Comparison of ENCODE assay signal across 30 cellular contexts in genomic region chr5:117072439-117072838, GRCh38.
"Had no signal": no experiment of that assay in that cellular context is flagged by ENCODE, and none has a peak within 500 bp of the region (broad histone marks: within the 10 kb centered on the region; RNA-seq: fewer than 3 reads in every experiment).

No MANE protein-coding gene starts in this region.

- H3K9me3 Mint-ChIP-seq: activated naive CD8-positive, alpha-beta T cell treated with anti-CD3 and anti-CD28 coated beads, Interleukin-2, amount 10 ng/mL, durations not matched to agents 7 days and 5 days; activated T-helper 1 cell treated with anti-CD3 and anti-CD28 coated beads, Interleukin-12 subunit alpha, Interleukin-12 subunit beta, Interleukin-2, Interleukin-4 antibody, amounts not matched to agents 30 ng/mL and 10 ng/mL and 1 ng/mL, durations not matched to agents 14 hours and 24 hours and 36 hours had no signal

- H3K36me3 Mint-ChIP-seq: activated naive CD4-positive, alpha-beta T cell treated with anti-CD3 and anti-CD28 coated beads, Interleukin-2, amount 10 ng/mL, durations not matched to agents 7 days and 5 days; activated naive CD8-positive, alpha-beta T cell treated with anti-CD3 and anti-CD28 coated beads, Interleukin-2, amount 10 ng/mL, durations not matched to agents 7 days and 5 days had no signal

- H3K4me3 Mint-ChIP-seq: activated naive CD4-positive, alpha-beta T cell treated with anti-CD3 and anti-CD28 coated beads, Interleukin-2, amount 10 ng/mL, durations not matched to agents 7 days and 5 days; activated naive CD8-positive, alpha-beta T cell treated with anti-CD3 and anti-CD28 coated beads, Interleukin-2, amount 10 ng/mL, durations not matched to agents 7 days and 5 days; activated T-helper 1 cell treated with anti-CD3 and anti-CD28 coated beads, Interleukin-12 subunit alpha, Interleukin-12 subunit beta, Interleukin-2, Interleukin-4 antibody, amounts not matched to agents 30 ng/mL and 10 ng/mL and 1 ng/mL, durations not matched to agents 14 hours and 24 hours and 36 hours; brain; natural killer cell had no signal

- H3K4me1 Mint-ChIP-seq: activated naive CD4-positive, alpha-beta T cell treated with anti-CD3 and anti-CD28 coated beads, Interleukin-2, amount 10 ng/mL, durations not matched to agents 7 days and 5 days; activated naive CD8-positive, alpha-beta T cell treated with anti-CD3 and anti-CD28 coated beads, Interleukin-2, amount 10 ng/mL, durations not matched to agents 7 days and 5 days; brain; natural killer cell had no signal

- H3K27me3 Mint-ChIP-seq: activated naive CD4-positive, alpha-beta T cell treated with anti-CD3 and anti-CD28 coated beads, Interleukin-2, amount 10 ng/mL, durations not matched to agents 7 days and 5 days; activated naive CD8-positive, alpha-beta T cell treated with anti-CD3 and anti-CD28 coated beads, Interleukin-2, amount 10 ng/mL, durations not matched to agents 7 days and 5 days; brain had no signal

- ATAC-seq: activated CD4-positive, CD25-positive, alpha-beta regulatory T cell treated with anti-CD3 and anti-CD28 coated beads, Interleukin-2, amount 50 U/mL, for 24 hours; gastrocnemius medialis; left lung; lower lobe of right lung; natural killer cell; right cardiac atrium had no signal

- DNase-seq: activated CD4-positive, alpha-beta T cell treated with anti-CD3 and anti-CD28 coated beads for 48 hours; activated CD4-positive, alpha-beta T cell treated with anti-CD3 and anti-CD28 coated beads, Interleukin-2, amount 50 U/mL, for 48 hours; activated CD8-positive, alpha-beta memory T cell treated with anti-CD3 and anti-CD28 coated beads for 24 hours; activated gamma-delta T cell; activated naive CD4-positive, alpha-beta T cell treated with anti-CD3 and anti-CD28 coated beads, Interleukin-2, amount 10 ng/mL, durations not matched to agents 7 days and 5 days; activated naive CD8-positive, alpha-beta T cell treated with anti-CD3 and anti-CD28 coated beads, Interleukin-2, amount 10 ng/mL, durations not matched to agents 7 days and 5 days; dorsolateral prefrontal cortex; effector memory CD4-positive, alpha-beta T cell; erythroblast; gastrocnemius medialis; hippocampal formation; left lung; lower lobe of right lung; mesenchymal stem cell; natural killer cell; posterior cingulate gyrus; right cardiac atrium; stimulated activated CD4-positive, alpha-beta T cell treated with anti-CD3 and anti-CD28 coated beads, Interleukin-15, amount 100 ng/mL, for 24 hours; stimulated activated CD4-positive, alpha-beta T cell treated with anti-CD3 and anti-CD28 coated beads, Interleukin-2, amount 100 ng/mL, for 24 hours; stimulated activated naive CD4-positive, alpha-beta T cell; T-helper 9 cell; uterus had no signal

- H3K9me3 ChIP-seq: gastrocnemius medialis, lower lobe of right lung had no signal

- H3K36me3 ChIP-seq: ascending aorta, cardiac muscle cell, gastrocnemius medialis, left lung, lower lobe of right lung, tibial nerve, uterus had no signal

- H3K27me3 ChIP-seq: ascending aorta, cardiac muscle cell, dorsolateral prefrontal cortex, gastrocnemius medialis, left lung, tibial nerve, uterus had no signal

- H3K27ac Mint-ChIP-seq: activated naive CD4-positive, alpha-beta T cell treated with anti-CD3 and anti-CD28 coated beads, Interleukin-2, amount 10 ng/mL, durations not matched to agents 7 days and 5 days; activated naive CD8-positive, alpha-beta T cell treated with anti-CD3 and anti-CD28 coated beads, Interleukin-2, amount 10 ng/mL, durations not matched to agents 7 days and 5 days; activated T-helper 1 cell treated with anti-CD3 and anti-CD28 coated beads, Interleukin-12 subunit alpha, Interleukin-12 subunit beta, Interleukin-2, Interleukin-4 antibody, amounts not matched to agents 30 ng/mL and 10 ng/mL and 1 ng/mL, durations not matched to agents 14 hours and 24 hours and 36 hours; brain; natural killer cell had no signal

- H3K27ac ChIP-seq: ascending aorta, cardiac muscle cell, coronary artery, dorsolateral prefrontal cortex, gastrocnemius medialis, left lung, lower lobe of right lung, tibial nerve, uterus, VCaP had no signal

- H3K4me3 ChIP-seq: ascending aorta, cardiac muscle cell, coronary artery, dorsolateral prefrontal cortex, gastrocnemius medialis, left lung, lower lobe of right lung, tibial nerve, uterus had no signal

- H3K4me1 ChIP-seq: ascending aorta, gastrocnemius medialis, left lung, lower lobe of right lung, tibial nerve, uterus had no signal
